Comparison of ENCODE assay signal across 9 cellular contexts in the genomic region with DNA sequence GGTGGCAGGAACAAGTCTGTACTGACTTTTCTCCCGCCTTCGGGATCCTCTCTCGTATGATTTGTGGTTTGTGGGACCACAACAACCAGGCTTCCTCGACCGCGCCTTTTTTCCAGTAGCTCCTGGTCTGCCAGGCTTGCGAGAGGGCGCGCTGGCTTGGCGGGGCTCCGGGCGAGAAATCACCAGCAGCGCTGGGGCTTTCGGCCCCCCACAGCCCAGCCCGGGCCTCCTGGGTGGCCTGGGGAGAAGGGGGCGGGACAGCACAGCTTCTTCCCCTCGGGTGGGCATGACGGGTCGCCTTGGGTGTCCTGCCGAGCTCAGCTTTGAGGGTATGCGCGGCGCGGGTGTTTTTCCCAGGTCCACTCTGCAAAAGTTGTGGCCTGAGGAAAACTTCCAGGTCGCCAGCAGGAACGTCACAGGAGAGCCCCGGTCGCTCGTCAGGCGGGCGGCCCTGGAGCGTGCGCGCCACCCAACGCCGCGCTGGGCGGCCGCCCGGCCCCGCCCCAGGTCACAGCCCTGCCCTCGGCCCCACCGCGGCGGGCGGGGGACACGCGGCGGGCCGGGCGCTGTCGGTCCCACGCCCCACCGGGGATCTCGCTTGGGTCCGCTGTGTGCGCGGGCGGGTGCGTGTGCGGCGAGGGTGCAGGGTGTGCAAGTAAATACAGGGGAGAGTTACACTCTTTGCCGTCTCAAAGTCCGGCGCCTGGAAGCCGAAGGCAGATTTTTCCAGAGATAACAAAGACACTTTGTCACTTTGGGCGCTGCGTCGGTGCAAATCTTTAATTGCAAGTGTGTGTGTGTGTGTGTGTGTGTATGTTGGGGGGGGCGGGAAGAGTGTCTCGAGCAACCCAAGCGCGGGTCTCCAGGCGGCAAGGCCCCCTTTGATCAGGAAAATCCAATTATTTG. TPM values are rescaled to one million over a fixed set of nuclear protein-coding genes. Genes with fewer than 3 reads are reported as not detected.
DNase-seq lines count a peak whose midpoint lies in the region; ATAC-seq and TF ChIP-seq lines count a peak whose summit lies in the region.
"Had no signal": no experiment of that assay in that cellular context is flagged by ENCODE, and none has a peak within 500 bp of the region (broad histone marks: within the 10 kb centered on the region; RNA-seq: fewer than 3 reads in every experiment).

No MANE protein-coding gene starts in this region.

- no peak for TF ChIP-seq POLR2A in Peyer's patch (IDR thresholded peaks at IDR 0.05)

- no peaks in the 10 kb centered on the region for H3K36me3 ChIP-seq in Peyer's patch

- H3K9me3 ChIP-seq in Peyer's patch = no peaks in the 10 kb centered on the region

- H3K9me3 Mint-ChIP-seq in mesothelial cell of epicardium = no peaks in the 10 kb centered on the region

- peaks cover 49% of the 10 kb centered on the region for H3K4me1 Mint-ChIP-seq in mesothelial cell of epicardium

- no peaks in the 10 kb centered on the region for H3K36me3 Mint-ChIP-seq in mesothelial cell of epicardium

- ATAC-seq in HG02840 (IDR thresholded peaks at IDR 0.05; ENCODE audit: low FRiP score, unreplicated experiment) (no peak), GM19351 (IDR thresholded peaks at IDR 0.05; ENCODE audit: unreplicated experiment) (no peak), HG02981 (IDR thresholded peaks at IDR 0.05; ENCODE audit: unreplicated experiment) (no peak)

- peaks cover 90% of the 10 kb centered on the region for H3K27me3 Mint-ChIP-seq in mesothelial cell of epicardium (ENCODE audit: low read depth)

- DNase-seq in activated T-cell treated with anti-CD3 and anti-CD28 coated beads for 48 hours (ENCODE audit: low read depth) (peak; percentile 6), activated T-cell treated with anti-CD3 and anti-CD28 coated beads for 4 hours (no peak), Peyer's patch (peak in 2 of 3 donors; percentile 58 to 80), coronary artery (ENCODE audit: low spot score) (no peak), mesothelial cell of epicardium (ENCODE audit: low spot score in 2 of 2, unreplicated experiment in 2 of 2) (peak in 1 of 2 experiments; percentile 48)

- H3K4me3 ChIP-seq in Peyer's patch = peak overlapping the region; percentile 31 to 70 (median 52)
- H3K4me3 ChIP-seq in coronary artery = peak overlapping the region; percentile 70

- no peak for TF ChIP-seq CTCF in Peyer's patch (IDR thresholded peaks at IDR 0.05)
- TF ChIP-seq CTCF in coronary artery (IDR thresholded peaks at IDR 0.05) = no peak
- no peak for TF ChIP-seq CTCF in mesothelial cell of epicardium (IDR thresholded peaks at IDR 0.05; ENCODE audit: unreplicated experiment)

- H3K27ac Mint-ChIP-seq in mesothelial cell of epicardium = peak overlapping the region; percentile 27

- H3K4me3 Mint-ChIP-seq in mesothelial cell of epicardium = peak overlapping the region; percentile 71

- peak overlapping the region; percentile 40 to 64 (median 56) for H3K27ac ChIP-seq in Peyer's patch
- H3K27ac ChIP-seq in coronary artery = no peak overlapping the region

- peaks cover 0 to 48% (median 13%) of the 10 kb centered on the region in 4 donors for H3K4me1 ChIP-seq in Peyer's patch

- H3K27me3 ChIP-seq in Peyer's patch = peaks cover 0 to 40% of the 10 kb centered on the region in 2 donors

RNA-seq across cellular contexts. Expression of gene SP5, which starts 0.7 kb away (rescaled TPM):
- 1 to 10 TPM in 1 of 4 donors, under 1 TPM in 2, not detected in 1; 0.40 to 2.8 (median 0.88) TPM for total RNA-seq in Peyer's patch
- 2.2 to 4.6 TPM (median 2.7 TPM) in 3 replicates for total RNA-seq in mesothelial cell of epicardium

RNA-seq across cellular contexts. Expression of gene ERICH2, which starts 55.8 kb away (rescaled TPM):
- not detected for total RNA-seq in Peyer's patch
- total RNA-seq in mesothelial cell of epicardium = 0.47 to 1.1 TPM (median 0.94 TPM) in 3 replicates
- total RNA-seq: temporal lobe had no signal

Comparison
In these comparisons a context has a peak if more than half of its experiments do, and no peak if none do; other contexts are left out.
1. DNase-seq: peak in activated T-cell treated with anti-CD3 and anti-CD28 coated beads for 48 hours (single experiment) and Peyer's patch (2 of 3); none in activated T-cell treated with anti-CD3 and anti-CD28 coated beads for 4 hours (single experiment) and coronary artery (single experiment).
2. H3K27ac ChIP-seq: peak in Peyer's patch (4 of 4); none in coronary artery (0 of 2).